Comparison of ENCODE assay signal across 1 cellular context in genomic region chrX:23822397-23822796, GRCh38.
TF ChIP-seq lines count a peak whose summit lies in the region.

No MANE protein-coding gene starts in this region.

TF ChIP-seq in HEK293, 187 proteins besides CTCF, POLR2A, EP300 and RAD21 (continued from another document):
- peak; percentile 48; the same call in 1 of the 2 replicates for TF ChIP-seq PRDM10 (tag by site-specific recombination; IDR thresholded peaks at IDR 0.05)
- peak; percentile 65; the same call in 1 of the 2 replicates for TF ChIP-seq IKZF3 (tag by site-specific recombination; IDR thresholded peaks at IDR 0.05)
- peak; percentile 88 for TF ChIP-seq ATF2 (tag by site-specific recombination; IDR thresholded peaks at IDR 0.05; ENCODE audit: low read depth)
- TF ChIP-seq ZNF596 (tag by site-specific recombination; IDR thresholded peaks at IDR 0.05) = 0 out of 2 replicates have a peak, but pooled peaks have one; percentile 14
- TF ChIP-seq ZNF561 (tag by site-specific recombination; IDR thresholded peaks at IDR 0.05; ENCODE audit: borderline replicate concordance) = peak; percentile 45; the same call in 1 of the 2 replicates
- no peak for TF ChIP-seq ZNF221 (tag by site-specific recombination; IDR thresholded peaks at IDR 0.05; ENCODE audit: borderline replicate concordance)
- no peak for TF ChIP-seq BCL11A (tag by site-specific recombination; IDR thresholded peaks at IDR 0.05; ENCODE audit: low read depth)
- TF ChIP-seq KLF7 (tag by site-specific recombination; IDR thresholded peaks at IDR 0.05; ENCODE audit: borderline replicate concordance) = no peak
